Comparison of ENCODE assay signal across 27 cellular contexts in genomic region chr12:92109613-92110012, GRCh38. TPM values are rescaled to one million over a fixed set of nuclear protein-coding genes. Genes with fewer than 3 reads are reported as not detected.
DNase-seq lines count a peak whose midpoint lies in the region; ATAC-seq and TF ChIP-seq lines count a peak whose summit lies in the region.
"Had no signal": no experiment of that assay in that cellular context is flagged by ENCODE, and none has a peak within 500 bp of the region (broad histone marks: within the 10 kb centered on the region; RNA-seq: fewer than 3 reads in every experiment).

No MANE protein-coding gene starts in this region.

- H3K23ac ChIP-seq in H9 (ENCODE audit: insufficient read length, low read depth, low read length) = no peak overlapping the region

- peaks cover 0 to under 1% of the 10 kb centered on the region in 2 donors for H3K36me3 Mint-ChIP-seq in activated naive CD4-positive, alpha-beta T cell treated with anti-CD3 and anti-CD28 coated beads, Interleukin-2, amount 50 U/mL, for 72 hours
- H3K36me3 Mint-ChIP-seq in activated naive CD4-positive, alpha-beta T cell treated with anti-CD3 and anti-CD28 coated beads, Interleukin-2, amount 10 ng/mL, durations not matched to agents 7 days and 5 days = peaks cover 9% of the 10 kb centered on the region
- no peaks in the 10 kb centered on the region for H3K36me3 Mint-ChIP-seq in endodermal cell (ENCODE audit: low read depth)
- H3K36me3 Mint-ChIP-seq in H9 (ENCODE audit: insufficient read depth in 1 of 3, low read depth in 3 of 3) = no peaks in the 10 kb centered on the region

- peak overlapping the region; percentile 81 for H3K27ac Mint-ChIP-seq in activated naive CD4-positive, alpha-beta T cell treated with anti-CD3 and anti-CD28 coated beads, Interleukin-2, amount 50 U/mL, for 72 hours
- no peak overlapping the region for H3K27ac Mint-ChIP-seq in activated naive CD4-positive, alpha-beta T cell treated with anti-CD3 and anti-CD28 coated beads, Interleukin-2, amount 10 ng/mL, durations not matched to agents 7 days and 5 days
- H3K27ac Mint-ChIP-seq in endodermal cell (no peak overlapping the region), H9 (peak overlapping the region in 1 of 3 experiments; percentile 68; a peak in 3 of 7 replicates)
- H3K27ac Mint-ChIP-seq: T-helper 1 cell treated with Interleukin-12 subunit alpha and Interleukin-12 subunit beta and Interleukin-4 antibody, amounts not matched to agents 30 μg/mL and 1 μg/mL, for 36 hours had no signal

- no peaks in the 10 kb centered on the region for H3K79me1 ChIP-seq in H9 (ENCODE audit: insufficient read depth, low read depth, low read length, poor library complexity, severe bottlenecking)

- no peak overlapping the region for H3K56ac ChIP-seq in H9 (ENCODE audit: insufficient read length, low read depth, low read length)

- no peaks in the 10 kb centered on the region for H3K9me3 Mint-ChIP-seq in activated naive CD4-positive, alpha-beta T cell treated with anti-CD3 and anti-CD28 coated beads, Interleukin-2, amount 50 U/mL, for 72 hours
- no peaks in the 10 kb centered on the region for H3K9me3 Mint-ChIP-seq in activated naive CD4-positive, alpha-beta T cell treated with anti-CD3 and anti-CD28 coated beads, Interleukin-2, amount 10 ng/mL, durations not matched to agents 7 days and 5 days
- H3K9me3 Mint-ChIP-seq in endodermal cell (no peaks in the 10 kb centered on the region), H9 (no peaks in the 10 kb centered on the region; a peak in 1 of 5 replicates)
- H3K9me3 Mint-ChIP-seq: T-helper 1 cell treated with Interleukin-12 subunit alpha and Interleukin-12 subunit beta and Interleukin-4 antibody, amounts not matched to agents 30 μg/mL and 1 μg/mL, for 36 hours had no signal

- peak in 1 of 2 donors; percentile 47 for ATAC-seq in activated naive CD4-positive, alpha-beta T cell treated with anti-CD3 and anti-CD28 coated beads, Interleukin-2, amount 50 U/mL, for 72 hours
- ATAC-seq in GM19467 (IDR thresholded peaks at IDR 0.05; ENCODE audit: unreplicated experiment) = no peak
- ATAC-seq: left ventricle myocardium superior had no signal

- no peak overlapping the region for H3K4me3 Mint-ChIP-seq in activated naive CD4-positive, alpha-beta T cell treated with anti-CD3 and anti-CD28 coated beads, Interleukin-2, amount 10 ng/mL, durations not matched to agents 7 days and 5 days
- H3K4me3 Mint-ChIP-seq in endodermal cell (no peak overlapping the region), H9 (no peak overlapping the region)
- H3K4me3 Mint-ChIP-seq: T-helper 1 cell treated with Interleukin-12 subunit alpha and Interleukin-12 subunit beta and Interleukin-4 antibody, amounts not matched to agents 30 μg/mL and 1 μg/mL, for 36 hours had no signal

- H3K27ac ChIP-seq in endodermal cell (ENCODE audit: low read depth, low read length) = no peak overlapping the region
- peak overlapping the region; percentile 50 to 73 for H3K27ac ChIP-seq in uterus
- no peak overlapping the region for H3K27ac ChIP-seq in H9 (ENCODE audit: insufficient read length, low read depth, low read length)
- H3K27ac ChIP-seq: BLaER1 treated with 17β-estradiol and CSF1 and Interleukin-3, amounts not matched to agents 10 nM and 100 nM; brain microvascular endothelial cell; sigmoid colon had no signal

- intact Hi-C loops in uterus (cut with DNase I; ENCODE audit: low total_unique reads) = no loop called here

- H4K8ac ChIP-seq in H9 (replicated peaks; ENCODE audit: insufficient read length, low read depth, low read length) = no peak overlapping the region

- no peak overlapping the region for H4K91ac ChIP-seq in H9 (ENCODE audit: insufficient read length, low read depth, low read length)

- no peak overlapping the region for H3K4me2 ChIP-seq in H9 (ENCODE audit: insufficient read depth, insufficient read length, low read length)
- H3K4me2 ChIP-seq: BLaER1 treated with 17β-estradiol and CSF1 and Interleukin-3, amounts not matched to agents 10 nM and 100 nM had no signal

- no peak overlapping the region for H2BK20ac ChIP-seq in H9 (ENCODE audit: low read depth, low read length, poor library complexity, severe bottlenecking)

- no peak overlapping the region for H3K4ac ChIP-seq in H9 (ENCODE audit: low read depth, low read length)

- no peak overlapping the region for H2BK12ac ChIP-seq in H9 (ENCODE audit: insufficient read length, low read depth, low read length)

- no peaks in the 10 kb centered on the region for H3K23me2 ChIP-seq in H9 (ENCODE audit: insufficient read length, low read depth, low read length, poor library complexity, severe bottlenecking)

- H3K9ac ChIP-seq in endodermal cell (ENCODE audit: extremely low read depth, low read length, poor library complexity, severe bottlenecking) = no peak overlapping the region
- H3K9ac ChIP-seq in H9 (ENCODE audit: extremely low read depth, insufficient read length, low read length) = no peak overlapping the region
- H3K9ac ChIP-seq: BLaER1 treated with 17β-estradiol and CSF1 and Interleukin-3, amounts not matched to agents 10 nM and 100 nM; SK-N-SH had no signal

- H3K36me3 ChIP-seq in endodermal cell (ENCODE audit: control insufficient read depth, insufficient read depth, low read length) = no peaks in the 10 kb centered on the region
- no peaks in the 10 kb centered on the region for H3K36me3 ChIP-seq in uterus
- H3K36me3 ChIP-seq: BLaER1 treated with 17β-estradiol and CSF1 and Interleukin-3, amounts not matched to agents 10 nM and 100 nM; brain microvascular endothelial cell; esophagus squamous epithelium; prostate gland; sigmoid colon had no signal

- no peak for TF ChIP-seq CTCF in endodermal cell (conservative IDR thresholded peaks at IDR 0.05)
- TF ChIP-seq CTCF in uterus (IDR thresholded peaks at IDR 0.05) = no peak
- TF ChIP-seq CTCF in H9 (conservative IDR thresholded peaks at IDR 0.05) = no peak

- no peak overlapping the region for H4K5ac ChIP-seq in H9 (ENCODE audit: insufficient read length, low read depth, low read length)

- no peak overlapping the region for H3K18ac ChIP-seq in H9 (ENCODE audit: insufficient read length, low read depth, low read length)

- H3K4me1 ChIP-seq in endodermal cell (ENCODE audit: control insufficient read depth, insufficient read depth, low read length) = peaks cover 19% of the 10 kb centered on the region
- peaks cover 4 to 5% of the 10 kb centered on the region in 2 donors for H3K4me1 ChIP-seq in uterus
- peaks cover 7% of the 10 kb centered on the region; the same call in 1 of the 2 replicates for H3K4me1 ChIP-seq in H9 (ENCODE audit: insufficient read depth, low read length)
- H3K4me1 ChIP-seq: BLaER1 treated with 17β-estradiol and CSF1 and Interleukin-3, amounts not matched to agents 10 nM and 100 nM; prostate gland had no signal

- TF ChIP-seq POLR2A in uterus (IDR thresholded peaks at IDR 0.05) = no peak

- H2AK5ac ChIP-seq in H9 (ENCODE audit: insufficient read length, low read length) = no peak overlapping the region

- H2AFZ ChIP-seq in H9 (ENCODE audit: low read length) = no peak overlapping the region

- H2BK15ac ChIP-seq in H9 (ENCODE audit: low read depth, low read length) = no peak overlapping the region

- no peak overlapping the region for H3T11ph ChIP-seq in H9 (ENCODE audit: low read length)

- no peak overlapping the region for H3K4me3 ChIP-seq in endodermal cell (ENCODE audit: low read length)
- no peak overlapping the region for H3K4me3 ChIP-seq in uterus
- H3K4me3 ChIP-seq: BLaER1 treated with 17β-estradiol and CSF1 and Interleukin-3, amounts not matched to agents 10 nM and 100 nM; dorsolateral prefrontal cortex; esophagus squamous epithelium; prostate gland; sigmoid colon had no signal

- H3K14ac ChIP-seq in H9 (ENCODE audit: insufficient read depth, low read length) = no peak overlapping the region

- no peaks in the 10 kb centered on the region for H4K20me1 ChIP-seq in H9 (ENCODE audit: control insufficient read depth, insufficient read depth, insufficient read length)

- no peaks in the 10 kb centered on the region for H3K27me3 Mint-ChIP-seq in activated naive CD4-positive, alpha-beta T cell treated with anti-CD3 and anti-CD28 coated beads, Interleukin-2, amount 10 ng/mL, durations not matched to agents 7 days and 5 days
- H3K27me3 Mint-ChIP-seq in endodermal cell (ENCODE audit: insufficient read depth) = no peaks in the 10 kb centered on the region
- H3K27me3 Mint-ChIP-seq in H9 (ENCODE audit: low read depth) = no peaks in the 10 kb centered on the region

- no peaks in the 10 kb centered on the region for H3K27me3 ChIP-seq in endodermal cell (ENCODE audit: control insufficient read depth, insufficient read depth, low read length, poor library complexity, severe bottlenecking)
- H3K27me3 ChIP-seq in uterus = no peaks in the 10 kb centered on the region
- no peaks in the 10 kb centered on the region for H3K27me3 ChIP-seq in H9 (ENCODE audit: insufficient read depth, low read length)
- H3K27me3 ChIP-seq: BLaER1 treated with 17β-estradiol and CSF1 and Interleukin-3, amounts not matched to agents 10 nM and 100 nM; brain microvascular endothelial cell; dorsolateral prefrontal cortex; esophagus squamous epithelium; sigmoid colon had no signal

- H3K79me2 ChIP-seq in H9 (ENCODE audit: insufficient read depth, low read length) = no peaks in the 10 kb centered on the region

- CTCF ChIA-PET in activated naive CD4-positive, alpha-beta T cell treated with anti-CD3 and anti-CD28 coated beads, Interleukin-2, amount 10 ng/mL, durations not matched to agents 7 days and 5 days (lab: Charles Lee) = no interaction called here

- no peak for DNase-seq in activated naive CD4-positive, alpha-beta T cell treated with anti-CD3 and anti-CD28 coated beads, Interleukin-2, amount 50 U/mL, for 72 hours (ENCODE audit: low spot score in 2 of 2)
- no peak for DNase-seq in activated naive CD4-positive, alpha-beta T cell treated with anti-CD3 and anti-CD28 coated beads, Interleukin-2, amount 10 ng/mL, durations not matched to agents 7 days and 5 days
- peak; percentile 23 for DNase-seq in NCI-H526 treated with DMSO at 0.1 percent for 48 hours (lab: John Stamatoyannopoulos, UW)
- peak; percentile 56 for DNase-seq in endodermal cell
- DNase-seq in uterus = no peak
- no peak for DNase-seq in H9
- no peak for DNase-seq in SIG-M5 (lab: John Stamatoyannopoulos, UW)
- DNase-seq: activated effector memory CD4-positive, alpha-beta T cell treated with anti-CD3 and anti-CD28 coated beads, Interleukin-2, amount 50 U/mL, for 16 hours; amygdala; brain microvascular endothelial cell; COR-L47; dorsolateral prefrontal cortex; esophagus squamous epithelium; foreskin melanocyte; kidney; left ventricle myocardium superior; NCI-H2107; NCI-H774; sigmoid colon; SK-N-SH; stimulated activated CD4-positive, alpha-beta T cell treated with anti-CD3 and anti-CD28 coated beads, Interleukin-4, amount 100 ng/mL, for 1 hour; substantia nigra; trophoblast cell had no signal

- no peak overlapping the region for H2BK120ac ChIP-seq in H9 (ENCODE audit: low read depth, low read length, poor library complexity, severe bottlenecking)

- H2BK5ac ChIP-seq in H9 (ENCODE audit: insufficient read length, low read length) = no peak overlapping the region

- 80 to 95% methylated on average over 1 to 4 of the region's 4 CpGs for WGBS in endodermal cell (ENCODE audit: insufficient coverage in 1 of 2, insufficient read length in 1 of 2), 2 experiments
- no CpG with 5 or more reads among the region's 4 CpGs for WGBS in H9 (ENCODE audit: extremely low coverage, insufficient read length, low lambda C conversion rate)

- peaks cover 73% of the 10 kb centered on the region for H3K4me1 Mint-ChIP-seq in activated naive CD4-positive, alpha-beta T cell treated with anti-CD3 and anti-CD28 coated beads, Interleukin-2, amount 10 ng/mL, durations not matched to agents 7 days and 5 days
- H3K4me1 Mint-ChIP-seq in endodermal cell = peaks cover 48% of the 10 kb centered on the region
- peaks cover 52 to 54% of the 10 kb centered on the region in 2 experiments for H3K4me1 Mint-ChIP-seq in H9

- H3K9me3 ChIP-seq in endodermal cell (ENCODE audit: control insufficient read depth, low read length) = no peaks in the 10 kb centered on the region
- no peaks in the 10 kb centered on the region for H3K9me3 ChIP-seq in uterus
- H3K9me3 ChIP-seq in H9 (ENCODE audit: control insufficient read depth, low read depth, low read length) = no peaks in the 10 kb centered on the region
- H3K9me3 ChIP-seq: BLaER1 treated with 17β-estradiol and CSF1 and Interleukin-3, amounts not matched to agents 10 nM and 100 nM; esophagus squamous epithelium; prostate gland; sigmoid colon; SK-N-SH had no signal

RNA-seq across cellular contexts. Expression of gene BTG1, which starts 36.0 kb away (rescaled TPM):
- total RNA-seq in activated naive CD4-positive, alpha-beta T cell treated with anti-CD3 and anti-CD28 coated beads, Interleukin-2, amount 50 U/mL, for 72 hours = 100 to 1,000 TPM; 158 to 266 TPM
- total RNA-seq in endodermal cell (10 to 100 TPM; 30.4 to 34.1 TPM), uterus (100 to 1,000 TPM in 1 of 4 donors, 10 to 100 TPM in 3; 40.4 to 214 (median 70.1) TPM), H9 (2021) (32.0 and 32.7 TPM in 2 replicates)
- polyA plus RNA-seq in endodermal cell (2013, experiment 1 of 2) = 81.7 TPM
- 69.9 TPM for polyA plus RNA-seq in endodermal cell (2013, experiment 2 of 2)

Comparison
In these comparisons a context has a peak if more than half of its experiments do, and no peak if none do; other contexts are left out.
1. H3K27ac Mint-ChIP-seq: peak in activated naive CD4-positive, alpha-beta T cell treated with anti-CD3 and anti-CD28 coated beads, Interleukin-2, amount 50 U/mL, for 72 hours (2 of 2); none in activated naive CD4-positive, alpha-beta T cell treated with anti-CD3 and anti-CD28 coated beads, Interleukin-2, amount 10 ng/mL, durations not matched to agents 7 days and 5 days (single experiment) and endodermal cell (single experiment).
2. DNase-seq: peak in NCI-H526 treated with DMSO at 0.1 percent for 48 hours (single experiment) and endodermal cell (single experiment); none in activated naive CD4-positive, alpha-beta T cell treated with anti-CD3 and anti-CD28 coated beads, Interleukin-2, amount 50 U/mL, for 72 hours (0 of 2), activated naive CD4-positive, alpha-beta T cell treated with anti-CD3 and anti-CD28 coated beads, Interleukin-2, amount 10 ng/mL, durations not matched to agents 7 days and 5 days (single experiment), uterus (0 of 2), H9 (single experiment) and SIG-M5 (single experiment).
3. H3K27ac ChIP-seq: peak in uterus (2 of 2); none in endodermal cell (single experiment) and H9 (single experiment).